Comparison of ENCODE assay signal across 9 cellular contexts in genomic region chr2:61670591-61671503, GRCh38.
A peak's percentile ranks its signal among the peaks of the same experiment; 100 is the strongest.
DNase-seq lines count a peak whose midpoint lies in the region; ATAC-seq and TF ChIP-seq lines count a peak whose summit lies in the region.
"Had no signal": no experiment of that assay in that cellular context is flagged by ENCODE, and none has a peak within 500 bp of the region (broad histone marks: within the 10 kb centered on the region; RNA-seq: fewer than 3 reads in every experiment).

No MANE protein-coding gene starts in this region.

- peaks cover 6 to 20% (median 16%) of the 10 kb centered on the region in 12 donors for H3K4me1 ChIP-seq in heart left ventricle

- peak overlapping the region; percentile 30 to 90 (median 84) for H3K27ac ChIP-seq in heart left ventricle

- peak; percentile 55 for DNase-seq in AG08395 (ENCODE audit: low spot score)
- peak; percentile 35 for DNase-seq in activated naive CD4-positive, alpha-beta T cell treated with anti-CD3 and anti-CD28 coated beads, Interleukin-2, amount 10 ng/mL, durations not matched to agents 7 days and 5 days
- DNase-seq in heart left ventricle, result peak in 4 of 5 donors; percentile 35 to 76 (median 50)
- DNase-seq in putamen (ENCODE audit: low spot score), result peak; percentile 91
- DNase-seq in germinal center (ENCODE audit: low spot score), result no peak
- DNase-seq in NCI-H82 (lab: John Stamatoyannopoulos, UW), result no peak

- no peaks in the 10 kb centered on the region for H3K36me3 ChIP-seq in heart left ventricle

- WGBS in heart left ventricle, 4 donors, result 3 to 16% (median 3%) methylated on average over 3 of the region's 3 CpGs

- H3K4me1 Mint-ChIP-seq in activated naive CD4-positive, alpha-beta T cell treated with anti-CD3 and anti-CD28 coated beads, Interleukin-2, amount 10 ng/mL, durations not matched to agents 7 days and 5 days, result peaks cover 20% of the 10 kb centered on the region

- intact Hi-C loops in heart left ventricle (cut with DNase I), result loop anchor here in 1 of 10 donors (5.0 kb wide), 1 partner anchor 134 kb away; the partner anchor contains the start of gene XPO1

- no peaks in the 10 kb centered on the region for H3K27me3 ChIP-seq in heart left ventricle

- peaks cover 4% of the 10 kb centered on the region for H3K27me3 Mint-ChIP-seq in activated naive CD4-positive, alpha-beta T cell treated with anti-CD3 and anti-CD28 coated beads, Interleukin-2, amount 10 ng/mL, durations not matched to agents 7 days and 5 days

- TF ChIP-seq CTCF in heart left ventricle (IDR thresholded peaks at IDR 0.05), result no peak

- H3K36me3 Mint-ChIP-seq in activated naive CD4-positive, alpha-beta T cell treated with anti-CD3 and anti-CD28 coated beads, Interleukin-2, amount 10 ng/mL, durations not matched to agents 7 days and 5 days, result peaks cover 8% of the 10 kb centered on the region

- no peak for TF ChIP-seq POLR2A in heart left ventricle (IDR thresholded peaks at IDR 0.05)

- H3K9me3 Mint-ChIP-seq in activated naive CD4-positive, alpha-beta T cell treated with anti-CD3 and anti-CD28 coated beads, Interleukin-2, amount 10 ng/mL, durations not matched to agents 7 days and 5 days, result peaks cover 19% of the 10 kb centered on the region

- H3K27ac Mint-ChIP-seq in activated naive CD4-positive, alpha-beta T cell treated with anti-CD3 and anti-CD28 coated beads, Interleukin-2, amount 10 ng/mL, durations not matched to agents 7 days and 5 days, result peak overlapping the region; percentile 91

- H3K9me3 ChIP-seq in heart left ventricle, result peaks cover 0 to 18% (median 0%) of the 10 kb centered on the region in 12 donors

- H3K4me3 ChIP-seq in heart left ventricle, result peak overlapping the region in 10 of 12 donors; percentile 4 to 40 (median 30)

- CTCF ChIA-PET in activated naive CD4-positive, alpha-beta T cell treated with anti-CD3 and anti-CD28 coated beads, Interleukin-2, amount 10 ng/mL, durations not matched to agents 7 days and 5 days (lab: Charles Lee), result interaction anchor here (1.0 to 2.5 kb wide), 3 partner anchors 10 to 134 kb away, joined by 3 to 9 read pairs (median 4); no protein-coding TSS in a partner anchor

- peak; percentile 52 for ATAC-seq in GM19023 (IDR thresholded peaks at IDR 0.05; ENCODE audit: unreplicated experiment)
- ATAC-seq in HG03442 (IDR thresholded peaks at IDR 0.05; ENCODE audit: unreplicated experiment), result peak; percentile 49
- peak; percentile 50 to 93 (median 86) for ATAC-seq in heart left ventricle

- peak overlapping the region; percentile 39 for H3K4me3 Mint-ChIP-seq in activated naive CD4-positive, alpha-beta T cell treated with anti-CD3 and anti-CD28 coated beads, Interleukin-2, amount 10 ng/mL, durations not matched to agents 7 days and 5 days
- H3K4me3 Mint-ChIP-seq: neural crest cell had no signal

Comparison
In these comparisons a context has a peak if more than half of its experiments do, and no peak if none do; other contexts are left out.
1. DNase-seq: peak in AG08395 (single experiment), activated naive CD4-positive, alpha-beta T cell treated with anti-CD3 and anti-CD28 coated beads, Interleukin-2, amount 10 ng/mL, durations not matched to agents 7 days and 5 days (single experiment), heart left ventricle (4 of 5) and putamen (single experiment); none in germinal center (single experiment) and NCI-H82 (single experiment).
2. Peak in every context shown above with its lines, with median percentiles within 50 percentile points of each other: ATAC-seq.